ENCODE assay signal across 8 cellular contexts in genomic region chr4:39353478-39354177, GRCh38. TPM values are rescaled to one million over a fixed set of nuclear protein-coding genes. Genes with fewer than 3 reads are reported as not detected.
A peak's percentile ranks its signal among the peaks of the same experiment; 100 is the strongest.
DNase-seq lines count a peak whose midpoint lies in the region; ATAC-seq and TF ChIP-seq lines count a peak whose summit lies in the region.

No MANE protein-coding gene starts in this region.

- peak overlapping the region; percentile 84 for H3K27ac ChIP-seq in BLaER1

- H4K20me1 ChIP-seq in BLaER1 = peaks cover 35% of the 10 kb centered on the region

- peaks cover 43 to 67% of the 10 kb centered on the region in 2 donors for H3K4me1 Mint-ChIP-seq in natural killer cell treated with Interleukin-12 subunit alpha and Interleukin-12 subunit beta and Interleukin-15 and Interleukin-18, amount 100 ng/mL, for 72 hours (ENCODE audit: low read depth in 2 of 2)

- H3K27me3 ChIP-seq in BLaER1 = no peaks in the 10 kb centered on the region

- peak; percentile 82 for ATAC-seq in HG03280 (IDR thresholded peaks at IDR 0.05; ENCODE audit: unreplicated experiment)
- peak; percentile 91 for ATAC-seq in natural killer cell treated with Interleukin-12 subunit alpha and Interleukin-12 subunit beta and Interleukin-15 and Interleukin-18, amount 100 ng/mL, for 72 hours

- peaks cover 24% of the 10 kb centered on the region for H3K36me3 Mint-ChIP-seq in natural killer cell treated with Interleukin-12 subunit alpha and Interleukin-12 subunit beta and Interleukin-15 and Interleukin-18, amount 100 ng/mL, for 72 hours

- H3K27me3 Mint-ChIP-seq in natural killer cell treated with Interleukin-12 subunit alpha and Interleukin-12 subunit beta and Interleukin-15 and Interleukin-18, amount 100 ng/mL, for 72 hours = no peaks in the 10 kb centered on the region

- TF ChIP-seq CTCF in epithelial cell of esophagus (IDR thresholded peaks at IDR 0.05; ENCODE audit: insufficient read depth, low read depth, low read length, missing control alignments) = no peak

- H3K27ac Mint-ChIP-seq in natural killer cell treated with Interleukin-12 subunit alpha and Interleukin-12 subunit beta and Interleukin-15 and Interleukin-18, amount 100 ng/mL, for 72 hours = peak overlapping the region; percentile 99 to 100

- H3K36me3 ChIP-seq in BLaER1 = peaks cover 44% of the 10 kb centered on the region

- H3K9me3 Mint-ChIP-seq in natural killer cell treated with Interleukin-12 subunit alpha and Interleukin-12 subunit beta and Interleukin-15 and Interleukin-18, amount 100 ng/mL, for 72 hours = no peaks in the 10 kb centered on the region

- peak overlapping the region; percentile 85 for H3K4me2 ChIP-seq in BLaER1

- H3K4me3 ChIP-seq in BLaER1 (peak overlapping the region; percentile 54), epithelial cell of esophagus (ENCODE audit: low read length) (peak overlapping the region; percentile 5)

- H3K9me3 ChIP-seq in BLaER1 = peaks cover 31% of the 10 kb centered on the region

- peaks cover 54% of the 10 kb centered on the region for H3K4me1 ChIP-seq in BLaER1

- peak overlapping the region; percentile 76 for H3K9ac ChIP-seq in BLaER1

- peak; percentile 51 for DNase-seq in GM19240 (ENCODE audit: insufficient read length, low spot score)
- DNase-seq in SKM-1 (lab: John Stamatoyannopoulos, UW; ENCODE audit: unreplicated experiment) = peak; percentile 14
- DNase-seq in epithelial cell of esophagus (ENCODE audit: low read depth) = peak; percentile 51
- DNase-seq in natural killer cell treated with Interleukin-12 subunit alpha and Interleukin-12 subunit beta and Interleukin-15 and Interleukin-18, amount 100 ng/mL, for 72 hours (ENCODE audit: low spot score) = no peak
- DNase-seq in HPDE6-E6E7 (ENCODE audit: extremely low spot score) = no peak
- no peak for DNase-seq in DMS153 (lab: John Stamatoyannopoulos, UW)

- peak overlapping the region; percentile 84 for H3K4me3 Mint-ChIP-seq in natural killer cell treated with Interleukin-12 subunit alpha and Interleukin-12 subunit beta and Interleukin-15 and Interleukin-18, amount 100 ng/mL, for 72 hours

RNA-seq across cellular contexts. Expression of gene RFC1, which starts 12.5 kb away (rescaled TPM):
- 100 to 1,000 TPM in 1 of 2 donors, 10 to 100 TPM in 1; 74.9 to 102 TPM for total RNA-seq in natural killer cell treated with Interleukin-12 subunit alpha and Interleukin-12 subunit beta and Interleukin-15 and Interleukin-18, amount 100 ng/mL, for 72 hours

RNA-seq across cellular contexts. Expression of gene KLB, which starts 53.1 kb away (rescaled TPM):
- total RNA-seq in natural killer cell treated with Interleukin-12 subunit alpha and Interleukin-12 subunit beta and Interleukin-15 and Interleukin-18, amount 100 ng/mL, for 72 hours = under 1 TPM in 1 of 2 donors, not detected in 1; 0.05 TPM

Comparison
In these comparisons a context has a peak if more than half of its experiments do, and no peak if none do; other contexts are left out.
1. DNase-seq: peak in GM19240 (single experiment), SKM-1 (single experiment) and epithelial cell of esophagus (single experiment); none in natural killer cell treated with Interleukin-12 subunit alpha and Interleukin-12 subunit beta and Interleukin-15 and Interleukin-18, amount 100 ng/mL, for 72 hours (single experiment), HPDE6-E6E7 (single experiment) and DMS153 (single experiment).